ENCODE assay signal across 1 cellular context in genomic region chr7:18013936-18014335, GRCh38.
TF ChIP-seq lines count a peak whose summit lies in the region.

No MANE protein-coding gene starts in this region.

TF ChIP-seq in endothelial cell of umbilical vein, 7 proteins besides CTCF, POLR2A, EP300 and RAD21:
- TF ChIP-seq JUN (IDR thresholded peaks at IDR 0.05; ENCODE audit: borderline replicate concordance, insufficient read depth, insufficient read length, low read depth) = no peak
- TF ChIP-seq MAX (IDR thresholded peaks at IDR 0.05; ENCODE audit: insufficient read depth, insufficient read length) = no peak
- no peak for TF ChIP-seq POLR2AphosphoS5 (IDR thresholded peaks at IDR 0.05; ENCODE audit: insufficient read depth, low read depth, low read length)
- peak; percentile 11 for TF ChIP-seq FOS (IDR thresholded peaks at IDR 0.05; ENCODE audit: borderline replicate concordance, insufficient read depth, low read length)
- no peak for TF ChIP-seq MYC (IDR thresholded peaks at IDR 0.05; ENCODE audit: low read depth, low read length)
